11 cellular contexts compared by ENCODE assay signal in genomic region chr18:53153281-53153680, GRCh38.
DNase-seq lines count a peak whose midpoint lies in the region; ATAC-seq and TF ChIP-seq lines count a peak whose summit lies in the region.
"Had no signal": no experiment of that assay in that cellular context is flagged by ENCODE, and none has a peak within 500 bp of the region (broad histone marks: within the 10 kb centered on the region; RNA-seq: fewer than 3 reads in every experiment).

No MANE protein-coding gene starts in this region.

- ATAC-seq in foreskin keratinocyte, result no peak
- ATAC-seq in HG02981 (IDR thresholded peaks at IDR 0.05; ENCODE audit: unreplicated experiment), result no peak

- H3K27me3 ChIP-seq in NT2/D1 (ENCODE audit: insufficient read depth, insufficient read length), result no peaks in the 10 kb centered on the region
- H3K27me3 ChIP-seq in foreskin keratinocyte, result no peaks in the 10 kb centered on the region
- no peaks in the 10 kb centered on the region for H3K27me3 ChIP-seq in thyroid gland
- no peaks in the 10 kb centered on the region for H3K27me3 ChIP-seq in CD8-positive, alpha-beta memory T cell (ENCODE audit: insufficient read depth, low read length, poor library complexity, severe bottlenecking)

- no peak for TF ChIP-seq POLR2A in thyroid gland (IDR thresholded peaks at IDR 0.05)

- H3K4me1 ChIP-seq in NT2/D1 (ENCODE audit: insufficient read depth, insufficient read length) (no peaks in the 10 kb centered on the region), foreskin keratinocyte (no peaks in the 10 kb centered on the region), thyroid gland (no peaks in the 10 kb centered on the region)
- H3K4me1 ChIP-seq in CD8-positive, alpha-beta memory T cell (ENCODE audit: insufficient read depth, low read length), result no peaks in the 10 kb centered on the region

- H3K4me3 ChIP-seq in AG04449 (ENCODE audit: low read depth, low read length), result no peak overlapping the region
- H3K4me3 ChIP-seq in NT2/D1 (ENCODE audit: insufficient read length, low read depth), result no peak overlapping the region
- H3K4me3 ChIP-seq in thyroid gland (replicated peaks in 1 of 3), result no peak overlapping the region
- no peak overlapping the region for H3K4me3 ChIP-seq in CD8-positive, alpha-beta memory T cell (ENCODE audit: low read length)

- H3K9me3 Mint-ChIP-seq in CD8-positive, alpha-beta memory T cell, result peaks cover 0 to 6% (median 3%) of the 10 kb centered on the region in 5 donors

- H3K27ac ChIP-seq in foreskin keratinocyte (no peak overlapping the region), thyroid gland (no peak overlapping the region)
- H3K27ac ChIP-seq in CD8-positive, alpha-beta memory T cell (ENCODE audit: low read depth, low read length), result no peak overlapping the region

- CTCF ChIA-PET in AG04449 (lab: Yijun Ruan, JAX), result interaction anchor here (1.2 kb wide), 1 partner anchor 12 kb away, joined by 3 read pairs; no protein-coding TSS in a partner anchor
- CTCF ChIA-PET in CD8-positive, alpha-beta memory T cell (lab: Charles Lee), result no interaction called here

- POLR2A ChIA-PET in AG04449 (lab: Yijun Ruan, JAX), result no interaction called here
- POLR2A ChIA-PET in CD8-positive, alpha-beta memory T cell (lab: Charles Lee), result no interaction called here

- H3K36me3 Mint-ChIP-seq in CD8-positive, alpha-beta memory T cell, result no peaks in the 10 kb centered on the region
- H3K36me3 Mint-ChIP-seq: IgD-negative memory B cell had no signal

- H3K9me3 ChIP-seq in NT2/D1 (ENCODE audit: insufficient read depth, low read length) (no peaks in the 10 kb centered on the region), thyroid gland (no peaks in the 10 kb centered on the region)
- no peaks in the 10 kb centered on the region for H3K9me3 ChIP-seq in CD8-positive, alpha-beta memory T cell (ENCODE audit: low read length)

- TF ChIP-seq CTCF in AG04449 (IDR thresholded peaks at IDR 0.05; ENCODE audit: insufficient read depth, low read length, missing control alignments) (peak; percentile 47), GM12872 (IDR thresholded peaks at IDR 0.05; ENCODE audit: insufficient read depth, low read depth, low read length) (peak; percentile 48; the same call in 2 of the 3 replicates), foreskin keratinocyte (conservative IDR thresholded peaks at IDR 0.05) (peak; percentile 14), thyroid gland (IDR thresholded peaks at IDR 0.05) (no peak)

- no peaks in the 10 kb centered on the region for H3K27me3 Mint-ChIP-seq in CD8-positive, alpha-beta memory T cell
- H3K27me3 Mint-ChIP-seq: IgD-negative memory B cell had no signal

- H3K4me3 Mint-ChIP-seq in CD8-positive, alpha-beta memory T cell, result no peak overlapping the region
- H3K4me3 Mint-ChIP-seq: IgD-negative memory B cell had no signal

- WGBS in thyroid gland, 2 donors, result 21 to 27% methylated on average over 4 of the region's 4 CpGs

- H3K4me1 Mint-ChIP-seq in CD8-positive, alpha-beta memory T cell, result no peaks in the 10 kb centered on the region
- H3K4me1 Mint-ChIP-seq: IgD-negative memory B cell had no signal

- H3K9ac ChIP-seq in NT2/D1 (ENCODE audit: insufficient read length, low read depth), result no peak overlapping the region

- intact Hi-C loops in thyroid gland (cut with DNase I), result no loop called here

- no peak overlapping the region for H3K27ac Mint-ChIP-seq in CD8-positive, alpha-beta memory T cell
- H3K27ac Mint-ChIP-seq: IgD-negative memory B cell had no signal

- DNase-seq in AG04449 (ENCODE audit: low read depth, low spot score) (no peak), NT2/D1 (ENCODE audit: low read depth, low spot score) (peak; percentile 2), foreskin keratinocyte (no peak), thyroid gland (no peak), GM03348 (ENCODE audit: low spot score) (no peak)
- no peak for DNase-seq in CD8-positive, alpha-beta memory T cell
- DNase-seq: activated gamma-delta T cell treated with Interleukin-2 at 50 U/mL for 16 hours; stimulated activated CD4-positive, alpha-beta T cell treated with anti-CD3 and anti-CD28 coated beads, Interleukin-4, amount 100 ng/mL, for 4 hours had no signal

- no peaks in the 10 kb centered on the region for H3K36me3 ChIP-seq in NT2/D1 (ENCODE audit: insufficient read depth, insufficient read length, low read length)
- H3K36me3 ChIP-seq in thyroid gland, result no peaks in the 10 kb centered on the region
- H3K36me3 ChIP-seq in CD8-positive, alpha-beta memory T cell (ENCODE audit: insufficient read depth, low read length), result no peaks in the 10 kb centered on the region

Comparison
In these comparisons a context has a peak if more than half of its experiments do, and no peak if none do; other contexts are left out.
1. CTCF ChIP-seq: peak in AG04449 (single experiment), GM12872 (single experiment) and foreskin keratinocyte (single experiment); none in thyroid gland (0 of 6).